32 cellular contexts compared by ENCODE assay signal in genomic region chr6:35735452-35735851, GRCh38. TPM values are rescaled to one million over a fixed set of nuclear protein-coding genes. Genes with fewer than 3 reads are reported as not detected.
DNase-seq lines count a peak whose midpoint lies in the region; ATAC-seq and TF ChIP-seq lines count a peak whose summit lies in the region.
"Had no signal": no experiment of that assay in that cellular context is flagged by ENCODE, and none has a peak within 500 bp of the region (broad histone marks: within the 10 kb centered on the region; RNA-seq: fewer than 3 reads in every experiment).

No MANE protein-coding gene starts in this region.

- TF ChIP-seq POLR2A in esophagus squamous epithelium (IDR thresholded peaks at IDR 0.05) = no peak
- no peak for TF ChIP-seq POLR2A in gastrocnemius medialis (IDR thresholded peaks at IDR 0.05)

- intact Hi-C loops in esophagus squamous epithelium (cut with DNase I) = loop anchor here (5.0 kb wide), 2 partner anchors 153 to 213 kb away; no protein-coding TSS in a partner anchor
- intact Hi-C loops in gastrocnemius medialis (cut with DNase I; ENCODE audit: low total_unique reads) = loop anchor here (10.0 kb wide), 1 partner anchor 471 kb away; no protein-coding TSS in a partner anchor

- H3K36me3 ChIP-seq in BLaER1 (no peaks in the 10 kb centered on the region), esophagus squamous epithelium (no peaks in the 10 kb centered on the region), gastrocnemius medialis (no peaks in the 10 kb centered on the region)
- H3K36me3 ChIP-seq: esophagus muscularis mucosa, heart right ventricle, Peyer's patch, SJSA1 had no signal

- no peaks in the 10 kb centered on the region for H4K20me1 ChIP-seq in BLaER1

- DNase-seq in NCI-H69 (lab: John Stamatoyannopoulos, UW) = peak; percentile 12
- DNase-seq in esophagus squamous epithelium (lab: John Stamatoyannopoulos, UW) = no peak
- peak in 1 of 2 donors; percentile 41 for DNase-seq in gastrocnemius medialis
- DNase-seq in NCI-H524 (lab: John Stamatoyannopoulos, UW) = no peak
- no peak for DNase-seq in cerebellar cortex (ENCODE audit: low spot score)
- DNase-seq: activated B cell treated with CpG ODN at 0.5 μM for 24 hours; activated CD4-positive, alpha-beta T cell treated with anti-CD3 and anti-CD28 coated beads, Interleukin-2, amount 10 ng/mL, durations not matched to agents 7 days and 5 days; activated naive CD4-positive, alpha-beta T cell; activated naive CD8-positive, alpha-beta T cell treated with anti-CD3 and anti-CD28 coated beads, Interleukin-2, amount 50 U/mL, for 24 hours; activated T-cell treated with anti-CD3 and anti-CD28 coated beads, Interleukin-2, amount 50 U/mL, for 4 hours; dermis blood vessel endothelial cell; DMS 273 treated with DMSO at 0.1 percent for 48 hours; kidney; natural killer cell; NCI-H1417 treated with DMSO at 0.1 percent for 48 hours; NCI-H2081; Peyer's patch; T-helper 1 cell had no signal

- H3K27me3 ChIP-seq in BLaER1 (no peaks in the 10 kb centered on the region), esophagus squamous epithelium (no peaks in the 10 kb centered on the region), gastrocnemius medialis (no peaks in the 10 kb centered on the region)
- H3K27me3 ChIP-seq: esophagus muscularis mucosa, foreskin keratinocyte, heart right ventricle, Peyer's patch, SJSA1 had no signal

- no peak overlapping the region for H3K9ac ChIP-seq in BLaER1
- H3K9ac ChIP-seq: KMS-11 had no signal

- ATAC-seq in gastrocnemius medialis = no peak
- no peak for ATAC-seq in GM21528 (IDR thresholded peaks at IDR 0.05; ENCODE audit: low FRiP score, unreplicated experiment)
- no peak for ATAC-seq in GM18868 (IDR thresholded peaks at IDR 0.05; ENCODE audit: unreplicated experiment)
- ATAC-seq: foreskin keratinocyte, heart right ventricle had no signal

- H3K9me3 ChIP-seq in BLaER1 = no peaks in the 10 kb centered on the region
- no peaks in the 10 kb centered on the region for H3K9me3 ChIP-seq in esophagus squamous epithelium
- no peaks in the 10 kb centered on the region for H3K9me3 ChIP-seq in gastrocnemius medialis
- H3K9me3 ChIP-seq: A549, esophagus muscularis mucosa, heart right ventricle, Peyer's patch, SJSA1 had no signal

- in situ Hi-C loops in gastrocnemius medialis (cut with MboI; ENCODE audit: low sequenced_read_pairs in 4 of 4) = loop anchor here (5.0 to 10.0 kb wide), 4 partner anchors 141 to 213 kb away; no protein-coding TSS in a partner anchor

- TF ChIP-seq CTCF in esophagus squamous epithelium (IDR thresholded peaks at IDR 0.05) (no peak), gastrocnemius medialis (IDR thresholded peaks at IDR 0.05 in 4 of 5, conservative IDR thresholded peaks at IDR 0.05 in 1 of 5) (no peak)

- H3K4me3 ChIP-seq in BLaER1 = no peak overlapping the region
- H3K4me3 ChIP-seq in esophagus squamous epithelium = no peak overlapping the region
- H3K4me3 ChIP-seq in gastrocnemius medialis = no peak overlapping the region
- H3K4me3 ChIP-seq: A549, esophagus muscularis mucosa, heart right ventricle, Peyer's patch, SJSA1 had no signal

- H3K27ac ChIP-seq in BLaER1 = no peak overlapping the region
- peak overlapping the region; percentile 22 to 100 (median 66) for H3K27ac ChIP-seq in esophagus squamous epithelium
- peak overlapping the region; percentile 99 to 100 (median 100) for H3K27ac ChIP-seq in gastrocnemius medialis
- H3K27ac ChIP-seq: foreskin keratinocyte, heart right ventricle, HL-60, KMS-11, SJSA1 had no signal

- peaks cover 60% of the 10 kb centered on the region for H3K4me1 ChIP-seq in BLaER1
- H3K4me1 ChIP-seq in esophagus squamous epithelium = peaks cover 50 to 73% (median 56%) of the 10 kb centered on the region in 3 donors
- H3K4me1 ChIP-seq in gastrocnemius medialis = peaks cover 39 to 48% of the 10 kb centered on the region in 2 donors

- peak overlapping the region; percentile 70 for H3K4me2 ChIP-seq in BLaER1
- H3K4me2 ChIP-seq: A549, KMS-11 had no signal

- whole genome bisulfite sequencing in esophagus squamous epithelium, 2 donors = 60 to 61% methylated on average over 1 to 2 of the region's 3 CpGs

RNA-seq across cellular contexts. Expression of gene ARMC12, which starts 1.4 kb away (rescaled TPM):
- total RNA-seq in esophagus squamous epithelium = 1 to 10 TPM in 1 of 4 donors, under 1 TPM in 1, not detected in 2; 0.26 to 1.5 TPM
- 1 to 10 TPM in 1 of 4 donors, not detected in 3; 6.2 TPM for total RNA-seq in gastrocnemius medialis
- total RNA-seq: SJSA1 had no signal

RNA-seq across cellular contexts. Expression of gene CLPSL2, which starts 40.9 kb away (rescaled TPM):
- total RNA-seq in esophagus squamous epithelium (not detected), gastrocnemius medialis (not detected)
- total RNA-seq: activated B cell treated with CpG ODN at 0.5 μM for 24 hours; activated CD4-positive, alpha-beta T cell treated with anti-CD3 and anti-CD28 coated beads, Interleukin-2, amount 10 ng/mL, durations not matched to agents 7 days and 5 days; activated CD8-positive, alpha-beta memory T cell treated with anti-CD3 and anti-CD28 coated beads for 36 hours; activated T-cell treated with anti-CD3 and anti-CD28 coated beads, Interleukin-2, amount 50 U/mL, for 4 hours; dermis blood vessel endothelial cell; esophagus muscularis mucosa; foreskin keratinocyte; heart right ventricle; kidney; lower leg skin; natural killer cell; omental fat pad; Peyer's patch; SJSA1 had no signal

RNA-seq across cellular contexts. Expression of gene CLPSL1, which starts 45.4 kb away (rescaled TPM):
- not detected for total RNA-seq in esophagus squamous epithelium
- not detected for total RNA-seq in gastrocnemius medialis
- total RNA-seq: activated B cell treated with CpG ODN at 0.5 μM for 24 hours; activated CD4-positive, alpha-beta T cell treated with anti-CD3 and anti-CD28 coated beads, Interleukin-2, amount 10 ng/mL, durations not matched to agents 7 days and 5 days; activated CD8-positive, alpha-beta memory T cell treated with anti-CD3 and anti-CD28 coated beads for 36 hours; activated T-cell treated with anti-CD3 and anti-CD28 coated beads, Interleukin-2, amount 50 U/mL, for 4 hours; dermis blood vessel endothelial cell; esophagus muscularis mucosa; foreskin keratinocyte; H4; heart right ventricle; kidney; lower leg skin; natural killer cell; omental fat pad; Peyer's patch; SJSA1 had no signal

RNA-seq across cellular contexts. Expression of gene FKBP5, which starts 46.7 kb away (rescaled TPM):
- total RNA-seq in esophagus squamous epithelium = 100 to 1,000 TPM in 2 of 4 donors, 10 to 100 TPM in 2; 65.0 to 273 (median 103) TPM
- total RNA-seq in gastrocnemius medialis = 1,000 to 10,000 TPM in 2 of 4 donors, 100 to 1,000 TPM in 2; 665 to 1,753 (median 1,205) TPM
